ENCODE assay signal across 1 cellular context in the genomic region with DNA sequence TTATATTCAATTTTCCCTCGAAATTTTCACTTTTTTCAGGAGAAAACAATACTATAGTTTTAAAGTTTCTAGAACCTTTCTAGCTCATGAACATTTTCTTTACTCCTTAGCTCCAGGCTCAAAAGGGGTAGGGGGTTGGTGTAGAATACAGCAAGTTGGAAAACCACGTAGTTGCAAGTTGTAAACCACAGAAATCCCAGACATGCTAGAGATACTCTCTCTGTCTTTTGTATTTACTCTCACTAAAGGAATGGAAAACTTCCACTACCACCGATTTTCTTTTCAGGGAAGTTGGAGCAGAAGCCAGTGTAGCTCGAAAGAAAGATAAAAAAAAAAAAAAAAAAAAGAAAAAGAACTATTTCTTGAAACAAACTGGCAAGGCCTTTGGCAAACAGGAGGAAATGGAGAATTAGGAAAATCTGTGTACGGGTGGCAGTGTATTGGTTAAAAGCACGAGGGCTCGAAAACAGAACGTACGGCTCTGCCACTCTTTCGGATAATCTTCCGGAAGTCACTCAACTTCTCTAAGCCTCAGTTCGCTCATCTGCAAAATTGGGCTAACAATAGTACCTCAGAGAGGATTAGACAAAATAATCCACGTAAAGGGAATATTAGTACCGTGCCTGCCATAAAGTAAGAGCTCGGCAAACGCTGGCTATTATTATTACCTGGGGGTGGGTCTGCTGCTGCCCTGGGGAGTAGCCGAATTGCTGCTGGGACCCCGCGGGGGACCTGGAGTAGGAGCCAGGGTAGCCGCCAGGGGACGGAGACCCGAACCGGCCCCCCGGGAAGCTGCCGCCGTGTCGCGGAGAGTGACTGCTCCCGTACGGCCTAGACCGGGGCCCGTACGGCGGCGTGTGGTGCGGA.
TF ChIP-seq lines count a peak whose summit lies in the region.

No MANE protein-coding gene starts in this region.

TF ChIP-seq in SK-N-SH, 30 proteins besides CTCF, POLR2A, EP300 and RAD21 (continued from another document):
- TF ChIP-seq, protein P1, sequence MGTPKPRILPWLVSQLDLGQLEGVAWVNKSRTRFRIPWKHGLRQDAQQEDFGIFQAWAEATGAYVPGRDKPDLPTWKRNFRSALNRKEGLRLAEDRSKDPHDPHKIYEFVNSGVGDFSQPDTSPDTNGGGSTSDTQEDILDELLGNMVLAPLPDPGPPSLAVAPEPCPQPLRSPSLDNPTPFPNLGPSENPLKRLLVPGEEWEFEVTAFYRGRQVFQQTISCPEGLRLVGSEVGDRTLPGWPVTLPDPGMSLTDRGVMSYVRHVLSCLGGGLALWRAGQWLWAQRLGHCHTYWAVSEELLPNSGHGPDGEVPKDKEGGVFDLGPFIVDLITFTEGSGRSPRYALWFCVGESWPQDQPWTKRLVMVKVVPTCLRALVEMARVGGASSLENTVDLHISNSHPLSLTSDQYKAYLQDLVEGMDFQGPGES (IDR thresholded peaks at IDR 0.05; ENCODE audit: low read depth, low read length): no peak
